Comparison of ENCODE assay signal across 26 cellular contexts in genomic region chr4:3116955-3117354, GRCh38. TPM values are rescaled to one million over a fixed set of nuclear protein-coding genes. Genes with fewer than 3 reads are reported as not detected.
"Had no signal": no experiment of that assay in that cellular context is flagged by ENCODE, and none has a peak within 500 bp of the region (broad histone marks: within the 10 kb centered on the region; RNA-seq: fewer than 3 reads in every experiment).

No MANE protein-coding gene starts in this region.

- DNase-seq: activated CD4-positive, alpha-beta T cell treated with anti-CD3 and anti-CD28 coated beads for 48 hours; activated CD4-positive, alpha-beta T cell treated with anti-CD3 and anti-CD28 coated beads, Interleukin-2, amount 50 U/mL, for 4 hours; activated CD4-positive, CD25-positive, alpha-beta regulatory T cell treated with anti-CD3 and anti-CD28 coated beads, Interleukin-2, amount 50 U/mL, for 72 hours; activated CD8-positive, alpha-beta memory T cell treated with anti-CD3 and anti-CD28 coated beads, Interleukin-2, amount 50 U/mL, for 48 hours; activated CD8-positive, alpha-beta T cell treated with anti-CD3 and anti-CD28 coated beads, Interleukin-2, amount 10 ng/mL, durations not matched to agents 7 days and 5 days; activated naive CD4-positive, alpha-beta T cell treated with anti-CD3 and anti-CD28 coated beads, Interleukin-2, amount 50 U/mL, for 16 hours; activated naive CD8-positive, alpha-beta T cell treated with anti-CD3 and anti-CD28 coated beads, Interleukin-2, amount 10 ng/mL, durations not matched to agents 7 days and 5 days; activated T-cell treated with anti-CD3 and anti-CD28 coated beads, Interleukin-2, amount 50 U/mL, for 1 hour; aorta; Karpas-422; MM.1S; NCI-H1105; NCI-H1436; NCI-H1694 treated with DMSO at 0.1 percent for 48 hours; NCI-H2029 treated with DMSO at 0.1 percent for 48 hours; NCI-H345; NCI-H510A treated with DMSO at 0.1 percent for 48 hours; Peyer's patch; SHP77 treated with DMSO at 0.1 percent for 48 hours; T-helper 17 cell; T-helper 9 cell had no signal

- H3K4me3 ChIP-seq: breast epithelium, K562, Peyer's patch had no signal

- ATAC-seq: activated CD8-positive, alpha-beta T cell treated with anti-CD3 and anti-CD28 coated beads, Interleukin-2, amount 10 ng/mL, durations not matched to agents 7 days and 5 days; K562; T-helper 17 cell; WTC11 had no signal

- H3K9me3 ChIP-seq: breast epithelium, Peyer's patch had no signal

- H3K27me3 ChIP-seq: breast epithelium, Peyer's patch had no signal

- H3K4me1 ChIP-seq: breast epithelium, Peyer's patch had no signal

- H3K27ac ChIP-seq: Peyer's patch, RWPE1 had no signal

RNA-seq across cellular contexts. Expression of gene HTT-AS, which starts 42.6 kb away (rescaled TPM):
- total RNA-seq: activated CD8-positive, alpha-beta T cell treated with anti-CD3 and anti-CD28 coated beads, Interleukin-2, amount 10 ng/mL, durations not matched to agents 7 days and 5 days; activated naive CD8-positive, alpha-beta T cell treated with anti-CD3 and anti-CD28 coated beads, Interleukin-2, amount 10 ng/mL, durations not matched to agents 7 days and 5 days; aorta; breast epithelium; K562; Peyer's patch; SK-MEL-5; T-helper 17 cell; WTC11 had no signal
